Comparison of ENCODE assay signal across 8 cellular contexts in genomic region chr1:241551759-241552638, GRCh38. TPM values are rescaled to one million over a fixed set of nuclear protein-coding genes. Genes with fewer than 3 reads are reported as not detected.
DNase-seq lines count a peak whose midpoint lies in the region; ATAC-seq, FAIRE-seq and TF ChIP-seq lines count a peak whose summit lies in the region.

No MANE protein-coding gene starts in this region.

- H3K4ac ChIP-seq in H1 (replicated peaks; ENCODE audit: insufficient read length, low read depth, low read length), result no peak overlapping the region

- no peak for FAIRE-seq in H1 (lab: Jason Lieb, UNC)

- TF ChIP-seq CTCF in H1 (IDR thresholded peaks at IDR 0.05; ENCODE audit: control extremely low read depth in 1 of 3, insufficient read depth in 1 of 3, low read depth in 1 of 3, low read length in 3 of 3), result no peak

- H4K5ac ChIP-seq in H1 (ENCODE audit: insufficient read length, low read depth, low read length), result no peak overlapping the region

- no peaks in the 10 kb centered on the region for H4K20me1 ChIP-seq in H1 (replicated peaks in 1 of 2; ENCODE audit: control insufficient read depth in 1 of 2, insufficient read depth in 2 of 2, low read length in 2 of 2)

- H3K27ac ChIP-seq in H1 (ENCODE audit: low read depth, low read length), result no peak overlapping the region

- no peak overlapping the region for H2AK5ac ChIP-seq in H1 (ENCODE audit: low read depth, low read length)

- H3K79me2 ChIP-seq in H1 (ENCODE audit: control insufficient read depth in 1 of 2, insufficient read depth in 2 of 2, low read length in 2 of 2), result no peaks in the 10 kb centered on the region

- ATAC-seq in GM18861 (IDR thresholded peaks at IDR 0.05; ENCODE audit: unreplicated experiment), result peak; percentile 82
- peak; percentile 88 for ATAC-seq in HG03025 (IDR thresholded peaks at IDR 0.05; ENCODE audit: low FRiP score, unreplicated experiment)

- TF ChIP-seq POLR2A in H1 (IDR thresholded peaks at IDR 0.05; ENCODE audit: control extremely low read depth in 1 of 2, low read depth in 2 of 2, low read length in 2 of 2), result no peak

- H2BK12ac ChIP-seq in H1 (ENCODE audit: low read depth, low read length), result no peak overlapping the region

- H3K4me1 ChIP-seq in H1 (replicated peaks in 1 of 4; ENCODE audit: control insufficient read depth in 3 of 4, insufficient read depth in 4 of 4, low read length in 3 of 4), result no peaks in the 10 kb centered on the region

- no peak overlapping the region for H2BK5ac ChIP-seq in H1 (ENCODE audit: low read depth, low read length)

- H3K23me2 ChIP-seq in H1 (ENCODE audit: low read depth, low read length), result no peaks in the 10 kb centered on the region

- no peaks in the 10 kb centered on the region for H3K36me3 ChIP-seq in H1 (ENCODE audit: control insufficient read depth in 2 of 4, insufficient read depth in 4 of 4, low read length in 3 of 4)

- no peak overlapping the region for H3K4me2 ChIP-seq in H1 (ENCODE audit: insufficient read depth in 1 of 2, low read depth in 2 of 2, low read length in 2 of 2)

- H3K27me3 Mint-ChIP-seq in T-helper 2 cell treated with Interferon-gamma antibody and Interleukin-4, amounts not matched to agents 5 μg/mL and 100 μg/mL, for 36 hours (ENCODE audit: low read depth), result no peaks in the 10 kb centered on the region

- H3K9ac ChIP-seq in H1 (replicated peaks in 1 of 4; ENCODE audit: extremely low read depth in 1 of 4, low read depth in 3 of 4, low read length in 3 of 4), result no peak overlapping the region

- H3K4me3 Mint-ChIP-seq in T-helper 2 cell treated with Interferon-gamma antibody and Interleukin-4, amounts not matched to agents 5 μg/mL and 100 μg/mL, for 36 hours, result peak overlapping the region; percentile 86

- H3K14ac ChIP-seq in H1 (ENCODE audit: insufficient read length), result no peak overlapping the region

- no peaks in the 10 kb centered on the region for H3K9me3 ChIP-seq in H1 (ENCODE audit: insufficient read depth in 2 of 2, low read depth in 1 of 2, low read length in 1 of 2)

- no peak overlapping the region for H2BK120ac ChIP-seq in H1 (replicated peaks; ENCODE audit: low read depth, low read length)

- H3K23ac ChIP-seq in H1 (ENCODE audit: insufficient read length), result no peak overlapping the region

- POLR2A ChIA-PET in H1 (lab: Charles Lee; ENCODE audit: partially characterized antibody), result no interaction called here

- peaks cover 21% of the 10 kb centered on the region for H3K4me1 Mint-ChIP-seq in T-helper 2 cell treated with Interferon-gamma antibody and Interleukin-4, amounts not matched to agents 5 μg/mL and 100 μg/mL, for 36 hours (ENCODE audit: low read depth)

- WGBS in H1 (ENCODE audit: extremely low coverage in 1 of 2, insufficient coverage in 1 of 2, insufficient read length in 1 of 2, insufficient replicate concordance in 2 of 2, low coverage in 1 of 2, low lambda C conversion rate in 2 of 2, missing lambda C conversion rate in 1 of 2), 2 experiments, result 82% methylated on average over 22 of the region's 22 CpGs; no CpG with 5 or more reads in 1 of the 2 experiments

- H3K4me3 ChIP-seq in H1 (ENCODE audit: extremely low read depth in 1 of 4, insufficient read depth in 2 of 4, low read depth in 3 of 4, low read length in 4 of 4), result no peak overlapping the region

- peak; percentile 63 for DNase-seq in T-helper 2 cell treated with Interferon-gamma antibody and Interleukin-4, amounts not matched to agents 5 μg/mL and 100 μg/mL, for 36 hours (ENCODE audit: low spot score)
- DNase-seq in H1 (ENCODE audit: low read depth in 1 of 2, low spot score in 2 of 2) (no peak), dermis blood vessel endothelial cell (no peak), OCI-M2 (lab: John Stamatoyannopoulos, UW; ENCODE audit: unreplicated experiment) (no peak), HCEC 1CT (no peak)
- DNase-seq in stimulated activated CD4-positive, alpha-beta T cell treated with anti-CD3 and anti-CD28 coated beads, TNF-alpha, amount 100 ng/mL, for 48 hours (ENCODE audit: low read depth in 3 of 3), result peak; percentile 14 to 63 (median 27)

- peaks cover 4% of the 10 kb centered on the region for H3K9me3 Mint-ChIP-seq in T-helper 2 cell treated with Interferon-gamma antibody and Interleukin-4, amounts not matched to agents 5 μg/mL and 100 μg/mL, for 36 hours

- H3K56ac ChIP-seq in H1 (replicated peaks; ENCODE audit: insufficient read length, low read depth, low read length), result no peak overlapping the region

- H4K91ac ChIP-seq in H1 (replicated peaks; ENCODE audit: insufficient read length, low read length), result no peak overlapping the region

- H2BK15ac ChIP-seq in H1 (ENCODE audit: low read length), result no peak overlapping the region

- H4K8ac ChIP-seq in H1 (ENCODE audit: extremely low read depth, insufficient read depth, low read length), result no peak overlapping the region

- H3K27ac Mint-ChIP-seq in T-helper 2 cell treated with Interferon-gamma antibody and Interleukin-4, amounts not matched to agents 5 μg/mL and 100 μg/mL, for 36 hours, result peak overlapping the region; percentile 89

- peak overlapping the region; percentile 59 for H2AFZ ChIP-seq in H1 (ENCODE audit: low read length)

- H2BK20ac ChIP-seq in H1 (ENCODE audit: low read length), result no peak overlapping the region

- no peaks in the 10 kb centered on the region for H3K27me3 ChIP-seq in H1 (replicated peaks in 1 of 4; ENCODE audit: control insufficient read depth in 3 of 4, extremely low read depth in 1 of 4, insufficient read depth in 3 of 4, low read length in 3 of 4)

- H3K18ac ChIP-seq in H1 (ENCODE audit: extremely low read depth, low read length), result no peak overlapping the region

- no peak for TF ChIP-seq EP300 in H1 (IDR thresholded peaks at IDR 0.05; ENCODE audit: borderline replicate concordance in 1 of 2, low read depth in 2 of 2, low read length in 2 of 2)

- H3K36me3 Mint-ChIP-seq in T-helper 2 cell treated with Interferon-gamma antibody and Interleukin-4, amounts not matched to agents 5 μg/mL and 100 μg/mL, for 36 hours (ENCODE audit: low read depth), result peaks cover 2% of the 10 kb centered on the region

- TF ChIP-seq RAD21 in H1 (IDR thresholded peaks at IDR 0.05 in 1 of 2, conservative IDR thresholded peaks at IDR 0.05 in 1 of 2; ENCODE audit: low read depth in 2 of 2, low read length in 2 of 2), result no peak

- H3K79me1 ChIP-seq in H1 (ENCODE audit: low read depth, low read length), result no peaks in the 10 kb centered on the region

- CTCF ChIA-PET in H1 (lab: Charles Lee; ENCODE audit: partially characterized antibody), result no interaction called here

TF ChIP-seq in H1, 55 proteins besides CTCF, POLR2A, EP300 and RAD21:
- TF ChIP-seq KDM4A (IDR thresholded peaks at IDR 0.05; ENCODE audit: low read depth, low read length, severe bottlenecking) (no peak), NANOG (IDR thresholded peaks at IDR 0.05; ENCODE audit: insufficient read depth, low read depth, low read length, poor library complexity, severe bottlenecking) (no peak), HDAC6 (IDR thresholded peaks at IDR 0.05; ENCODE audit: low read depth, low read length) (no peak), CBX5 (IDR thresholded peaks at IDR 0.05; ENCODE audit: low read depth, low read length) (no peak), ATF2 (IDR thresholded peaks at IDR 0.05; ENCODE audit: low read length) (no peak)

RNA-seq across cellular contexts. Expression of gene KMO, which starts 19.8 kb away (rescaled TPM):
- total RNA-seq in H1 (2021; fragmentation: NEBNext Ultra II Directional; extraction: Animal tissue kit (Norgen Biotek cat#: 25700)), result not detected in 2 replicates
- polyA plus RNA-seq in H1 (2011; rRNA removed), result not detected in 2 replicates
- not detected for polyA plus RNA-seq in H1 (2011; cell fraction: cytosol; rRNA removed)
- polyA plus RNA-seq in H1 (2011; cell fraction: nucleus; rRNA removed), result not detected
- 0.04 TPM in 1 of 4 replicates, not detected in the others for polyA plus RNA-seq in H1 (2012, experiment 1 of 2)
- not detected for polyA plus RNA-seq in H1 (2012, experiment 2 of 2)
- not detected for polyA plus RNA-seq in H1 (2013, experiment 1 of 2)
- polyA plus RNA-seq in H1 (2013, experiment 2 of 2), result not detected
- not detected in 2 replicates for polyA minus RNA-seq in H1 (2011; rRNA and poly(A)+ RNA removed)
- polyA minus RNA-seq in H1 (2011; cell fraction: cytosol; rRNA and poly(A)+ RNA removed), result not detected
- polyA minus RNA-seq in H1 (2011; cell fraction: nucleus; rRNA and poly(A)+ RNA removed), result not detected
- total RNA-seq in dermis blood vessel endothelial cell, result not detected in 2 replicates

RNA-seq across cellular contexts. Expression of gene FH, which starts 32.4 kb away (rescaled TPM):
- total RNA-seq in H1 (2021; fragmentation: NEBNext Ultra II Directional; extraction: Animal tissue kit (Norgen Biotek cat#: 25700)), result 80.5 and 81.9 TPM in 2 replicates
- 28.1 and 45.0 TPM in 2 replicates for polyA plus RNA-seq in H1 (2011; rRNA removed)
- polyA plus RNA-seq in H1 (2011; cell fraction: cytosol; rRNA removed), result 50.3 TPM
- polyA plus RNA-seq in H1 (2011; cell fraction: nucleus; rRNA removed), result 29.3 TPM
- polyA plus RNA-seq in H1 (2012, experiment 1 of 2), result 77.7 to 99.0 TPM (median 80.9 TPM) in 4 replicates
- polyA plus RNA-seq in H1 (2012, experiment 2 of 2), result 23.2 TPM
- 55.0 TPM for polyA plus RNA-seq in H1 (2013, experiment 1 of 2)
- 53.9 TPM for polyA plus RNA-seq in H1 (2013, experiment 2 of 2)
- polyA minus RNA-seq in H1 (2011; rRNA and poly(A)+ RNA removed), result 42.8 and 61.8 TPM in 2 replicates
- polyA minus RNA-seq in H1 (2011; cell fraction: cytosol; rRNA and poly(A)+ RNA removed), result 29.6 TPM
- 33.5 TPM for polyA minus RNA-seq in H1 (2011; cell fraction: nucleus; rRNA and poly(A)+ RNA removed)
- total RNA-seq in dermis blood vessel endothelial cell, result 55.8 and 94.7 TPM in 2 replicates

Comparison
In these comparisons a context has a peak if more than half of its experiments do, and no peak if none do; other contexts are left out.
1. DNase-seq: peak in T-helper 2 cell treated with Interferon-gamma antibody and Interleukin-4, amounts not matched to agents 5 μg/mL and 100 μg/mL, for 36 hours (single experiment) and stimulated activated CD4-positive, alpha-beta T cell treated with anti-CD3 and anti-CD28 coated beads, TNF-alpha, amount 100 ng/mL, for 48 hours (3 of 3); none in H1 (0 of 2), dermis blood vessel endothelial cell (single experiment), OCI-M2 (single experiment) and HCEC 1CT (single experiment).